ENCODE assay signal across 8 cellular contexts in the genomic region with DNA sequence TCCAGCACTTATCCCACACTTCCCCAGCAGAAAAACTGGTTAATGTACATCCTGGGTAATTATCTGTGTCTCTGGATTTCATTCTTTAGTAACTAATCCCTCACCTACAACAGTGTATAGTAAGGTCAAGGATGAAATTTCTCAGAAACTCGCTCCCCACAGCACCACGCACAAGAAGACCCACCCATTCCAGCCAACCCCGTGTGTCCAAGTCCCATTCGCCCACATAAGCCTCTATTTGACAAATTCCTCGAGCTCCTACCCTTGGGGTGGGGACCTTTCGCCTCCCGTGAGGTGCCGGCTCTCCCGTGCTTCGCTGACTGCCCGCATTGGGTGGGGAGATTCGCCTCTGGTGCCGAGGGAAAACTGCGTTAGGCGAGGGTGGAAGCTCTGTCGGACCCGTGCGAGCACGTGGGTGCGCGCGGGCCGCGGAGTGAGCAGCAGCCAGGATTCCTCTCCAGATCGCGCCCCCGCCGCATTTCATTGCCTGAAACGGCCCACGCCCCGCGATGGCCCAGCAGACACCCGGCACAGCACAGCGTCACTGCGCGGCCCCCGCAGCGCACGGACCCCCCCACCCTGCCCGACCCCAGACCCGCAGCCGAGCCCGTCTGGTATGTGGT.
DNase-seq lines count a peak whose midpoint lies in the region; ATAC-seq lines count a peak whose summit lies in the region.

No MANE protein-coding gene starts in this region.

- peaks cover 14% of the 10 kb centered on the region for H3K4me1 Mint-ChIP-seq in T-helper 1 cell treated with Interleukin-12 subunit alpha and Interleukin-12 subunit beta and Interleukin-4 antibody, amounts not matched to agents 30 μg/mL and 1 μg/mL, for 36 hours (ENCODE audit: low read depth)

- no peaks in the 10 kb centered on the region for H3K9me3 Mint-ChIP-seq in T-helper 1 cell treated with Interleukin-12 subunit alpha and Interleukin-12 subunit beta and Interleukin-4 antibody, amounts not matched to agents 30 μg/mL and 1 μg/mL, for 36 hours

- peaks cover 55% of the 10 kb centered on the region for H3K27me3 Mint-ChIP-seq in T-helper 1 cell treated with Interleukin-12 subunit alpha and Interleukin-12 subunit beta and Interleukin-4 antibody, amounts not matched to agents 30 μg/mL and 1 μg/mL, for 36 hours (ENCODE audit: low read depth)

- H3K4me3 Mint-ChIP-seq in T-helper 1 cell treated with Interleukin-12 subunit alpha and Interleukin-12 subunit beta and Interleukin-4 antibody, amounts not matched to agents 30 μg/mL and 1 μg/mL, for 36 hours, result peak overlapping the region; percentile 94

- in situ Hi-C loops in T47D (cut with HindIII; ENCODE audit: low pct_unique_long_range_greater_than_20kb, low sequenced_read_pairs), result no loop called here

- no peak overlapping the region for H3K27ac Mint-ChIP-seq in T-helper 1 cell treated with Interleukin-12 subunit alpha and Interleukin-12 subunit beta and Interleukin-4 antibody, amounts not matched to agents 30 μg/mL and 1 μg/mL, for 36 hours

- peak; percentile 34 for ATAC-seq in HG03066 (IDR thresholded peaks at IDR 0.05; ENCODE audit: low read depth, unreplicated experiment)

- peaks cover 3% of the 10 kb centered on the region for H3K36me3 Mint-ChIP-seq in T-helper 1 cell treated with Interleukin-12 subunit alpha and Interleukin-12 subunit beta and Interleukin-4 antibody, amounts not matched to agents 30 μg/mL and 1 μg/mL, for 36 hours (ENCODE audit: low read depth)

- DNase-seq in NCI-H1092 treated with DMSO at 0.1 percent for 48 hours (lab: John Stamatoyannopoulos, UW) (peak; percentile 9), NCI-H1092 (lab: John Stamatoyannopoulos, UW) (no peak), T47D (ENCODE audit: low read depth in 1 of 2, low spot score in 1 of 2) (peak; percentile 26 to 60), left kidney (ENCODE audit: low read depth, low spot score) (peak; percentile 79), NCI-H128 (lab: John Stamatoyannopoulos, UW; ENCODE audit: unreplicated experiment) (no peak)
- peak; percentile 46 for DNase-seq in stimulated activated CD4-positive, alpha-beta T cell treated with anti-CD3 and anti-CD28 coated beads, Interleukin-4, amount 100 ng/mL, for 24 hours

Comparison
In these comparisons a context has a peak if more than half of its experiments do, and no peak if none do; other contexts are left out.
1. DNase-seq: peak in NCI-H1092 treated with DMSO at 0.1 percent for 48 hours (single experiment), T47D (2 of 2), left kidney (single experiment) and stimulated activated CD4-positive, alpha-beta T cell treated with anti-CD3 and anti-CD28 coated beads, Interleukin-4, amount 100 ng/mL, for 24 hours (single experiment); none in NCI-H1092 (single experiment) and NCI-H128 (single experiment).